8 cellular contexts compared by ENCODE assay signal in the genomic region with DNA sequence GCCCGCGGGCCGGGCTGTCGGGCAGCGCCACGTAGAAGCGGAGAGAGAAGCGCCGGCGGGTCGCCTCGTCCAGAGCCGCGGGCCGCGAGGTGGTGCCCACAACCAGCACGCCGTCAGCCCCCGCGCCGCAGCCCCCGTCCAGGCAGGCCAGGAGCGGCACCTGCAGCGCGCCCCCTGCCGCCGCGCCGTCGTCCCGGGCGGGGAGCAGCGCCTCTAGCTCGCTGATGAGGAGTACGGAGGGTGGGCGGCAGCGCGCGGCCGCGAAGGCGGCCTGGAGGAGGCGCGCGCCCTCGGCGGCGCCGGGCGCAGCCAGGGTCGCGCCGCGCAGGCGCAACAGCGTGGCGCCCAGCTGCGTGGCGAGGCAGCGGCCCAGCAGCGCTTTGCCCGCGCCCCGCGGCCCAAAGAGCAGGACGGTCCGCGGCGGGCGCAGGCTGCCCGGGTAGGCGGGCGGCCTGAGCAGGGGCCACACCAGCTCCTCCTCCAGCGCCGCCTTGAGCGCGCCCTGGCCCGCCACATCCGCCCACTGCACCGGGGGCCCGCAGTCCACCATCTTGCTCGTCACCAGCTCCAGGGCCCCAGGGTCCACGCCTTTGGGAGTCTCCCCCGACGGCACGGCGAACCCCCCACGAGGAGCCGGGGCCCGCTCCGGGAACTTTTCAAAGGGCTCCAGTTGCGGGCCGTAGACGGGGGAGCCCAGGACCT. TPM values are rescaled to one million over a fixed set of nuclear protein-coding genes. Genes with fewer than 3 reads are reported as not detected.
A peak's percentile ranks its signal among the peaks of the same experiment; 100 is the strongest.
DNase-seq lines count a peak whose midpoint lies in the region; ATAC-seq, FAIRE-seq and TF ChIP-seq lines count a peak whose summit lies in the region.

No MANE protein-coding gene starts in this region.

- DNase-seq in NCI-H146 treated with DMSO at 0.1 percent for 48 hours (lab: John Stamatoyannopoulos, UW; ENCODE audit: unreplicated experiment) = peak; percentile 66
- DNase-seq in bronchial epithelial cell (ENCODE audit: low read depth) = no peak
- DNase-seq in lower lobe of right lung = peak; percentile 78
- peak; percentile 79 for DNase-seq in stimulated activated CD8-positive, alpha-beta memory T cell treated with anti-CD3 and anti-CD28 coated beads, Interleukin-12 subunit alpha, Interleukin-12 subunit beta, amount 100 ng/mL, for 4 hours (ENCODE audit: low read depth)

- no peak for FAIRE-seq in bronchial epithelial cell (lab: Jason Lieb, UNC)

- no peaks in the 10 kb centered on the region for H3K9me3 ChIP-seq in ES-I3 (ENCODE audit: control insufficient read depth, insufficient read depth, low read length)
- no peaks in the 10 kb centered on the region for H3K9me3 ChIP-seq in lower lobe of right lung

- H3K9ac ChIP-seq in ES-I3 (ENCODE audit: low read depth, low read length) = peak overlapping the region; percentile 81

- peak overlapping the region; percentile 21 for H3K4me3 ChIP-seq in bronchial epithelial cell (ENCODE audit: low read depth, low read length)
- peak overlapping the region; percentile 61 for H3K4me3 ChIP-seq in lower lobe of right lung

- H3K4me1 ChIP-seq in ES-I3 (ENCODE audit: insufficient read depth, low read length) (peaks cover 4% of the 10 kb centered on the region), lower lobe of right lung (peaks cover 11% of the 10 kb centered on the region)

- peak overlapping the region; percentile 95 for H3K27ac ChIP-seq in VCaP
- peak overlapping the region; percentile 74 for H3K27ac ChIP-seq in lower lobe of right lung

- TF ChIP-seq CTCF in VCaP (conservative IDR thresholded peaks at IDR 0.05) = peak; percentile 83
- TF ChIP-seq CTCF in bronchial epithelial cell (IDR thresholded peaks at IDR 0.05; ENCODE audit: insufficient read depth, low read length, severe bottlenecking) = peak; percentile 24
- peak; percentile 28 for TF ChIP-seq CTCF in lower lobe of right lung (IDR thresholded peaks at IDR 0.05)

- intact Hi-C loops in lower lobe of right lung (cut with DNase I) = no loop called here

- H3K36me3 ChIP-seq in ES-I3 (ENCODE audit: insufficient read depth, low read length) (no peaks in the 10 kb centered on the region), bronchial epithelial cell (ENCODE audit: control insufficient read depth, insufficient read depth, low read length) (no peaks in the 10 kb centered on the region), lower lobe of right lung (no peaks in the 10 kb centered on the region)

- ATAC-seq in lower lobe of right lung = peak; percentile 73 to 77
- ATAC-seq in GM21529 (IDR thresholded peaks at IDR 0.05; ENCODE audit: unreplicated experiment) = no peak
- no peak for ATAC-seq in HG02588 (IDR thresholded peaks at IDR 0.05; ENCODE audit: unreplicated experiment)

- H3K27me3 ChIP-seq in bronchial epithelial cell (ENCODE audit: control insufficient read depth, insufficient read depth, low read length) = peaks cover 15% of the 10 kb centered on the region
- peaks cover 8% of the 10 kb centered on the region for H3K27me3 ChIP-seq in lower lobe of right lung (ENCODE audit: low read depth)

RNA-seq across cellular contexts. Expression of a gene that starts 27.6 kb away (rescaled TPM):
- total RNA-seq in bronchial epithelial cell (not detected in 2 replicates), lower lobe of right lung (0.95 TPM)

Comparison
In these comparisons a context has a peak if more than half of its experiments do, and no peak if none do; other contexts are left out.
1. CTCF ChIP-seq: peak in every context shown above with its lines; median percentile 83 in VCaP; 28 in lower lobe of right lung; 24 in bronchial epithelial cell.
2. ATAC-seq: peak in lower lobe of right lung (2 of 2); none in GM21529 (single experiment) and HG02588 (single experiment).